In the genomic region with DNA sequence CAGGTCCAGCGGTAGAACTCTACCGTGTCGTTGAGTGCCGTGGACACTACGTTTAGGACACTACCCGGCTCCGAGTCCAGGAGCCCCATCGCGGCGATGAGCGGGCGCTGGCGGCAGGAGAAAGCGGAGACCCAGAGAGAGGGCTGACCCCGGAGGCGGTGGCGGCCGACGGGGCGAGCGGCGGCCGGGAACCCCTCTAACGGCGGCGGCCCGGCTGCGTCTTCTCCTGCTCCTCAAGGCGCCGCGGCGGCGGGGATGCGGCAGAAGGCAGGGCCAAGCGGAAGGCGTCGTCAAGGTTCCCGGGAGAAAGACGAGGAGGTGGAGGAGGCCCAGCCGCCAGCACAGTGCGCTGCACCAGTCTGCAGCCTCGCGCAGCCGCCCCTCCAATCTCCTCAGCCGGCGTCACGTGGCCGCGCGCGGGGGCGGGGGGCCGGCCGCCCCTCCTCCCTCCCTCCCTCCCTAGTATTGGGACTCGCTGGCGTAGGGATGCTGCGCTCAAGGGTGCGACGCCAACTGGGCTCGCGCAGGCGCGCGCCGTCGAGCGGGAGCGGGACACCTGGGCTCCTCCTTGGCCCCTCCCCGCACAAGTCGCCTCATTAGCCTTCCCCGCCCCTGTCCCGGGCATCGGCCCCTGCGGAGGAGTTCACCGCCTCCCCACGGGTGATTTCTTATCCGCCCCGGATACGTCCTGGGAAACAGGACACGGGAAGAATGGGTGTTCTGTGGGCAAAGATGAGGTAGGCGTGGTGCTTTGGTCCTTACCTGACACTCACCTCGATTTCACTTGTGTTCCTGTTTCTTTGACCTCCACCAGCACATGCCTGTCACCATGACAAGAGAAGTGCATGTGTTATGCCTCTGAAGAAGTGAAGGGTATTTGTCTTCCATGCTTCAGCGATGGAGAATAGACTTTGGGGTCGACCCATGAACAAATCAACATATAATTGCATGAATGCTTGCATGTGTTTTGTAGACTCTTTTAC, we compare ENCODE assay signal across 8 cellular contexts. TPM values are rescaled to one million over a fixed set of nuclear protein-coding genes. Genes with fewer than 3 reads are reported as not detected.
DNase-seq lines count a peak whose midpoint lies in the region; ATAC-seq and TF ChIP-seq lines count a peak whose summit lies in the region.

A gene (minus strand): TSS at position 363 of the 983 bp plus-strand sequence. CDS start 274 bp downstream, at position 89.

- DNase-seq in GM10266 (ENCODE audit: extremely low spot score) (peak; percentile 53), NCI-H446 (lab: John Stamatoyannopoulos, UW) (peak; percentile 45 to 87), endothelial cell (ENCODE audit: low spot score) (peak; percentile 67), midbrain (lab: John Stamatoyannopoulos, UW) (peak; percentile 73)
- DNase-seq in activated CD8-positive, alpha-beta memory T cell treated with anti-CD3 and anti-CD28 coated beads, Interleukin-2, amount 10 ng/mL, durations not matched to agents 7 days and 5 days, result peak; percentile 72
- peak; percentile 61 to 65 for DNase-seq in stimulated activated CD8-positive, alpha-beta memory T cell treated with anti-CD3 and anti-CD28 coated beads, Interleukin-15, amount 100 ng/mL, for 48 hours (ENCODE audit: low read depth in 2 of 2)

- CTCF ChIA-PET in activated CD8-positive, alpha-beta memory T cell treated with anti-CD3 and anti-CD28 coated beads, Interleukin-2, amount 10 ng/mL, durations not matched to agents 7 days and 5 days (lab: Charles Lee), result interaction anchor here (0.7 to 2.5 kb wide), 13 partner anchors 56 to 203 kb away, joined by 3 to 14 read pairs (median 4); no protein-coding TSS in a partner anchor

- peaks cover 37% of the 10 kb centered on the region for H3K27me3 Mint-ChIP-seq in activated CD8-positive, alpha-beta memory T cell treated with anti-CD3 and anti-CD28 coated beads, Interleukin-2, amount 10 ng/mL, durations not matched to agents 7 days and 5 days
- H3K27me3 Mint-ChIP-seq in endothelial cell (ENCODE audit: unreplicated experiment), result peaks cover 4% of the 10 kb centered on the region

- ATAC-seq in HG03025 (IDR thresholded peaks at IDR 0.05; ENCODE audit: low FRiP score, unreplicated experiment), result peak; percentile 42
- peak; percentile 80 for ATAC-seq in activated CD8-positive, alpha-beta memory T cell treated with anti-CD3 and anti-CD28 coated beads, Interleukin-2, amount 10 ng/mL, durations not matched to agents 7 days and 5 days
- no peak for ATAC-seq in GM18520 (IDR thresholded peaks at IDR 0.05; ENCODE audit: unreplicated experiment)

- H3K4me3 Mint-ChIP-seq in activated CD8-positive, alpha-beta memory T cell treated with anti-CD3 and anti-CD28 coated beads, Interleukin-2, amount 10 ng/mL, durations not matched to agents 7 days and 5 days, result peak within 1 kb of the TSS; percentile 81
- peak within 1 kb of the TSS; percentile 93 for H3K4me3 Mint-ChIP-seq in endothelial cell (ENCODE audit: unreplicated experiment)

- H3K36me3 Mint-ChIP-seq in activated CD8-positive, alpha-beta memory T cell treated with anti-CD3 and anti-CD28 coated beads, Interleukin-2, amount 10 ng/mL, durations not matched to agents 7 days and 5 days, result no peaks in the 10 kb centered on the region
- no peaks in the 10 kb centered on the region for H3K36me3 Mint-ChIP-seq in endothelial cell (ENCODE audit: low read depth, unreplicated experiment)

- no peaks in the 10 kb centered on the region for H3K9me3 Mint-ChIP-seq in activated CD8-positive, alpha-beta memory T cell treated with anti-CD3 and anti-CD28 coated beads, Interleukin-2, amount 10 ng/mL, durations not matched to agents 7 days and 5 days (ENCODE audit: low read depth)
- no peaks in the 10 kb centered on the region for H3K9me3 Mint-ChIP-seq in endothelial cell (ENCODE audit: unreplicated experiment)

- peaks cover 27% of the 10 kb centered on the region for H3K4me1 Mint-ChIP-seq in activated CD8-positive, alpha-beta memory T cell treated with anti-CD3 and anti-CD28 coated beads, Interleukin-2, amount 10 ng/mL, durations not matched to agents 7 days and 5 days
- H3K4me1 Mint-ChIP-seq in endothelial cell (ENCODE audit: unreplicated experiment), result peaks cover 5% of the 10 kb centered on the region

- TF ChIP-seq CTCF in GM10266 (IDR thresholded peaks at IDR 0.05; ENCODE audit: control insufficient read depth, insufficient read depth, low read depth, missing control alignments) (no peak), endothelial cell (IDR thresholded peaks at IDR 0.05; ENCODE audit: unreplicated experiment) (no peak)

- no peak within 1 kb of the TSS for H3K27ac Mint-ChIP-seq in activated CD8-positive, alpha-beta memory T cell treated with anti-CD3 and anti-CD28 coated beads, Interleukin-2, amount 10 ng/mL, durations not matched to agents 7 days and 5 days
- no peak within 1 kb of the TSS for H3K27ac Mint-ChIP-seq in endothelial cell (ENCODE audit: unreplicated experiment)

RNA-seq across cellular contexts. Expression of the gene that starts here (rescaled TPM):
- 1 to 10 TPM; 1.6 to 2.1 TPM for total RNA-seq in activated CD8-positive, alpha-beta memory T cell treated with anti-CD3 and anti-CD28 coated beads, Interleukin-2, amount 10 ng/mL, durations not matched to agents 7 days and 5 days
- total RNA-seq in endothelial cell (ENCODE audit: unreplicated experiment), result 3.3 TPM
